Comparison of ENCODE assay signal across 8 cellular contexts in genomic region chr10:33336606-33337334, GRCh38. TPM values are rescaled to one million over a fixed set of nuclear protein-coding genes. Genes with fewer than 3 reads are reported as not detected.
DNase-seq lines count a peak whose midpoint lies in the region; ATAC-seq and TF ChIP-seq lines count a peak whose summit lies in the region.

No MANE protein-coding gene starts in this region.

- TF ChIP-seq RAD21 in neural cell (conservative IDR thresholded peaks at IDR 0.05), result peak; percentile 38

- DNase-seq in activated naive CD4-positive, alpha-beta T cell treated with anti-CD3 and anti-CD28 coated beads, Interleukin-2, amount 10 ng/mL, durations not matched to agents 7 days and 5 days, result no peak
- DNase-seq in activated naive CD4-positive, alpha-beta T cell treated with Interleukin-2 at 50 U/mL for 16 hours, result no peak
- DNase-seq in WERI-Rb-1 (peak; percentile 7), foreskin keratinocyte (no peak), HT-29 (ENCODE audit: low spot score) (no peak), amniotic stem cell (lab: John Stamatoyannopoulos, UW) (no peak), dedifferentiated amniotic fluid mesenchymal stem cell (ENCODE audit: extremely low spot score) (no peak)

- H3K36me3 Mint-ChIP-seq in activated naive CD4-positive, alpha-beta T cell treated with anti-CD3 and anti-CD28 coated beads, Interleukin-2, amount 10 ng/mL, durations not matched to agents 7 days and 5 days, result no peaks in the 10 kb centered on the region

- no peak for TF ChIP-seq CTCF in WERI-Rb-1 (IDR thresholded peaks at IDR 0.05; ENCODE audit: low read depth, low read length)
- no peak for TF ChIP-seq CTCF in foreskin keratinocyte (conservative IDR thresholded peaks at IDR 0.05)
- no peak for TF ChIP-seq CTCF in neural cell (IDR thresholded peaks at IDR 0.05; ENCODE audit: poor library complexity, severe bottlenecking)

- no peaks in the 10 kb centered on the region for H4K20me1 ChIP-seq in neural cell (ENCODE audit: insufficient read depth)

- peaks cover 27% of the 10 kb centered on the region for H3K27me3 ChIP-seq in WERI-Rb-1 (ENCODE audit: insufficient read depth, low read depth, severe bottlenecking)
- H3K27me3 ChIP-seq in foreskin keratinocyte, result no peaks in the 10 kb centered on the region
- H3K27me3 ChIP-seq in neural cell (ENCODE audit: insufficient read depth, low read depth, low read length), result peaks cover 17% of the 10 kb centered on the region

- H3K27me3 Mint-ChIP-seq in activated naive CD4-positive, alpha-beta T cell treated with anti-CD3 and anti-CD28 coated beads, Interleukin-2, amount 10 ng/mL, durations not matched to agents 7 days and 5 days, result peaks cover 72% of the 10 kb centered on the region

- H3K4me1 ChIP-seq in foreskin keratinocyte, result peaks cover 12% of the 10 kb centered on the region

- H3K36me3 ChIP-seq in WERI-Rb-1 (no peaks in the 10 kb centered on the region), neural cell (ENCODE audit: insufficient read depth, low read length) (no peaks in the 10 kb centered on the region)

- H3K9me3 Mint-ChIP-seq in activated naive CD4-positive, alpha-beta T cell treated with anti-CD3 and anti-CD28 coated beads, Interleukin-2, amount 10 ng/mL, durations not matched to agents 7 days and 5 days, result no peaks in the 10 kb centered on the region

- H3K9ac ChIP-seq in neural cell (ENCODE audit: low read length), result peak overlapping the region; percentile 81

- H2AFZ ChIP-seq in neural cell (ENCODE audit: low read depth, low read length), result no peak overlapping the region

- no peak for TF ChIP-seq EP300 in neural cell (conservative IDR thresholded peaks at IDR 0.05; ENCODE audit: poor library complexity, severe bottlenecking)

- no peaks in the 10 kb centered on the region for H3K9me3 ChIP-seq in WERI-Rb-1 (ENCODE audit: severe bottlenecking)
- no peaks in the 10 kb centered on the region for H3K9me3 ChIP-seq in neural cell (ENCODE audit: low read length)

- H3K4me3 ChIP-seq in WERI-Rb-1 (ENCODE audit: low read depth, low read length) (peak overlapping the region; percentile 36), neural cell (ENCODE audit: low read length) (peak overlapping the region; percentile 85)

- peaks cover 18% of the 10 kb centered on the region for H3K4me1 Mint-ChIP-seq in activated naive CD4-positive, alpha-beta T cell treated with anti-CD3 and anti-CD28 coated beads, Interleukin-2, amount 10 ng/mL, durations not matched to agents 7 days and 5 days

- peak overlapping the region; percentile 34 for H3K4me3 Mint-ChIP-seq in activated naive CD4-positive, alpha-beta T cell treated with anti-CD3 and anti-CD28 coated beads, Interleukin-2, amount 10 ng/mL, durations not matched to agents 7 days and 5 days

- H3K79me2 ChIP-seq in neural cell (replicated peaks; ENCODE audit: insufficient read depth, low read length), result peaks cover 26% of the 10 kb centered on the region

- no peaks in the 10 kb centered on the region for H3K9me2 ChIP-seq in neural cell (ENCODE audit: insufficient read depth, low read length)

- no peak overlapping the region for H3K27ac Mint-ChIP-seq in activated naive CD4-positive, alpha-beta T cell treated with anti-CD3 and anti-CD28 coated beads, Interleukin-2, amount 10 ng/mL, durations not matched to agents 7 days and 5 days

- H3F3A ChIP-seq in neural cell (ENCODE audit: insufficient read depth, low read length, poor library complexity, severe bottlenecking), result peaks cover 3% of the 10 kb centered on the region

- ATAC-seq in foreskin keratinocyte, result peak; percentile 5

- H3K27ac ChIP-seq in WERI-Rb-1 (no peak overlapping the region), foreskin keratinocyte (peak overlapping the region; percentile 46), neural cell (ENCODE audit: low read length) (peak overlapping the region; percentile 73)

- H3K4me2 ChIP-seq in neural cell (ENCODE audit: low read length), result peak overlapping the region; percentile 93

- CTCF ChIA-PET in activated naive CD4-positive, alpha-beta T cell treated with anti-CD3 and anti-CD28 coated beads, Interleukin-2, amount 10 ng/mL, durations not matched to agents 7 days and 5 days (lab: Charles Lee), result interaction anchor here (1.3 kb wide), 1 partner anchor 1302 kb away, joined by 3 read pairs; no protein-coding TSS in a partner anchor

TF ChIP-seq in neural cell, 6 proteins besides CTCF, POLR2A, EP300 and RAD21:
- TF ChIP-seq POLR2AphosphoS5 (IDR thresholded peaks at IDR 0.05), result peak; percentile 4
- no peak for TF ChIP-seq EZH2 (IDR thresholded peaks at IDR 0.05; ENCODE audit: borderline replicate concordance, insufficient read depth, low read length, poor library complexity, severe bottlenecking)
- TF ChIP-seq MXI1 (conservative IDR thresholded peaks at IDR 0.05; ENCODE audit: poor library complexity, severe bottlenecking), result peak; percentile 49
- peak; percentile 25 for TF ChIP-seq TAF1 (IDR thresholded peaks at IDR 0.05; ENCODE audit: low read depth)
- TF ChIP-seq SMC3 (conservative IDR thresholded peaks at IDR 0.05; ENCODE audit: poor library complexity), result no peak
- TF ChIP-seq, protein P1, sequence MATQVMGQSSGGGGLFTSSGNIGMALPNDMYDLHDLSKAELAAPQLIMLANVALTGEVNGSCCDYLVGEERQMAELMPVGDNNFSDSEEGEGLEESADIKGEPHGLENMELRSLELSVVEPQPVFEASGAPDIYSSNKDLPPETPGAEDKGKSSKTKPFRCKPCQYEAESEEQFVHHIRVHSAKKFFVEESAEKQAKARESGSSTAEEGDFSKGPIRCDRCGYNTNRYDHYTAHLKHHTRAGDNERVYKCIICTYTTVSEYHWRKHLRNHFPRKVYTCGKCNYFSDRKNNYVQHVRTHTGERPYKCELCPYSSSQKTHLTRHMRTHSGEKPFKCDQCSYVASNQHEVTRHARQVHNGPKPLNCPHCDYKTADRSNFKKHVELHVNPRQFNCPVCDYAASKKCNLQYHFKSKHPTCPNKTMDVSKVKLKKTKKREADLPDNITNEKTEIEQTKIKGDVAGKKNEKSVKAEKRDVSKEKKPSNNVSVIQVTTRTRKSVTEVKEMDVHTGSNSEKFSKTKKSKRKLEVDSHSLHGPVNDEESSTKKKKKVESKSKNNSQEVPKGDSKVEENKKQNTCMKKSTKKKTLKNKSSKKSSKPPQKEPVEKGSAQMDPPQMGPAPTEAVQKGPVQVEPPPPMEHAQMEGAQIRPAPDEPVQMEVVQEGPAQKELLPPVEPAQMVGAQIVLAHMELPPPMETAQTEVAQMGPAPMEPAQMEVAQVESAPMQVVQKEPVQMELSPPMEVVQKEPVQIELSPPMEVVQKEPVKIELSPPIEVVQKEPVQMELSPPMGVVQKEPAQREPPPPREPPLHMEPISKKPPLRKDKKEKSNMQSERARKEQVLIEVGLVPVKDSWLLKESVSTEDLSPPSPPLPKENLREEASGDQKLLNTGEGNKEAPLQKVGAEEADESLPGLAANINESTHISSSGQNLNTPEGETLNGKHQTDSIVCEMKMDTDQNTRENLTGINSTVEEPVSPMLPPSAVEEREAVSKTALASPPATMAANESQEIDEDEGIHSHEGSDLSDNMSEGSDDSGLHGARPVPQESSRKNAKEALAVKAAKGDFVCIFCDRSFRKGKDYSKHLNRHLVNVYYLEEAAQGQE (IDR thresholded peaks at IDR 0.05; ENCODE audit: borderline replicate concordance), result peak; percentile 81

RNA-seq across cellular contexts. Expression of gene NRP1, which starts 2.3 kb away (rescaled TPM):
- total RNA-seq in foreskin keratinocyte, result 57.3 and 58.2 TPM in 2 replicates
- 11.6 and 12.2 TPM in 2 replicates for polyA plus RNA-seq in foreskin keratinocyte
- polyA plus RNA-seq in neural cell, result 23.2 and 24.5 TPM in 2 replicates
- 73.0 and 77.2 TPM in 2 replicates for polyA minus RNA-seq in neural cell
- total RNA-seq in HT-29 (2014; rRNA removed; shearing (Covaris generic)), result 9.1 and 15.7 TPM in 2 replicates
